Comparison of ENCODE assay signal across 5 cellular contexts in genomic region chr13:29952245-29952644, GRCh38.
"Had no signal": no experiment of that assay in that cellular context is flagged by ENCODE, and none has a peak within 500 bp of the region (broad histone marks: within the 10 kb centered on the region; RNA-seq: fewer than 3 reads in every experiment).

No MANE protein-coding gene starts in this region.

- H3K4me2 ChIP-seq: GM23338 had no signal

- ATAC-seq: GM23338, K562 had no signal

- DNase-seq: H9, HCEC 1CT, IMR-90 had no signal

- H3K9me3 Mint-ChIP-seq: GM23338, H9 had no signal

- H3K4me3 ChIP-seq: GM23338, K562 had no signal

- H3K27ac Mint-ChIP-seq: GM23338, H9 had no signal

- H3K4me3 Mint-ChIP-seq: GM23338, H9 had no signal

- H2AFZ ChIP-seq: GM23338 had no signal
